In the genomic region with DNA sequence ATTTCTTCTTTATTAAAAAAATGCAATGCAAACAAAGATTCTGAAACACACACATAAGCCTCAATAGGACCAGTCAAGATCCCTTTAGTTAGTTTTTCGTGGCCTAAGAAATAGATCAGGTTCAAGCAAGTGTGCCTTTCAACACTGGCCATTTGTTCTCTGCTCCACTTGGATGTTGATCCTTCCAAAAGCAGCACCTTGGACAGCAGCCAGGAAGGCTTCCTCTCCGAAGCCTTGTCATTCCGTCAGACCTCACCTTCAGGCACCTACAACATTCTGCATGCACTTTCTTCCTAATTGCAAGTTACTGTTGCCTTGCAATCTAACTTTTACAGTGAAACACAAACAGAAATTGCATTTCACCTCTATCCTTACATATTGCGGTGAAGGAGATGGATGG, we compare ENCODE assay signal across 9 cellular contexts.
DNase-seq lines count a peak whose midpoint lies in the region; TF ChIP-seq lines count a peak whose summit lies in the region.
"Had no signal": no experiment of that assay in that cellular context is flagged by ENCODE, and none has a peak within 500 bp of the region (broad histone marks: within the 10 kb centered on the region; RNA-seq: fewer than 3 reads in every experiment).

No MANE protein-coding gene starts in this region.

- H3K27ac Mint-ChIP-seq in HFFc6, result no peak overlapping the region
- H3K27ac Mint-ChIP-seq: activated naive CD4-positive, alpha-beta T cell treated with anti-CD3 and anti-CD28 coated beads, Interleukin-2, amount 50 U/mL, for 72 hours had no signal

- H3K9me3 Mint-ChIP-seq in HFFc6, result no peaks in the 10 kb centered on the region

- no peak overlapping the region for H3K27ac ChIP-seq in SJCRH30
- H3K27ac ChIP-seq in fibroblast of lung (ENCODE audit: insufficient read depth, low read length), result no peak overlapping the region

- DNase-seq in SIG-M5 treated with dmso at 0.1 percent for 504 hours (lab: John Stamatoyannopoulos, UW; ENCODE audit: unreplicated experiment) (peak; percentile 56), SIG-M5 (lab: John Stamatoyannopoulos, UW) (no peak), SJCRH30 (peak; percentile 24 to 60), fibroblast of lung (ENCODE audit: low read depth in 2 of 2) (peak; percentile 19 to 32), renal cortical epithelial cell (ENCODE audit: low read depth) (peak; percentile 39), hippocampal formation (lab: John Stamatoyannopoulos, UW) (no peak), HFFc6 (no peak), DMS79 (lab: John Stamatoyannopoulos, UW) (no peak)

- no peaks in the 10 kb centered on the region for H3K9me3 ChIP-seq in SJCRH30 (replicated peaks)
- no peaks in the 10 kb centered on the region for H3K9me3 ChIP-seq in fibroblast of lung (ENCODE audit: control insufficient read depth, insufficient read depth, low read depth, low read length)

- no peaks in the 10 kb centered on the region for H3K27me3 ChIP-seq in SJCRH30
- no peaks in the 10 kb centered on the region for H3K27me3 ChIP-seq in fibroblast of lung (ENCODE audit: control insufficient read depth, insufficient read depth, low read length)

- H2AFZ ChIP-seq in fibroblast of lung (ENCODE audit: low read length), result no peak overlapping the region

- no peaks in the 10 kb centered on the region for H3K79me2 ChIP-seq in fibroblast of lung (ENCODE audit: control insufficient read depth, insufficient read depth, low read length)

- H3K36me3 Mint-ChIP-seq in HFFc6 (ENCODE audit: low read depth), result no peaks in the 10 kb centered on the region
- H3K36me3 Mint-ChIP-seq: activated naive CD4-positive, alpha-beta T cell treated with anti-CD3 and anti-CD28 coated beads, Interleukin-2, amount 50 U/mL, for 72 hours had no signal

- H3K4me1 ChIP-seq in SJCRH30 (no peaks in the 10 kb centered on the region), fibroblast of lung (ENCODE audit: control insufficient read depth, extremely low read depth, insufficient read depth, low read length) (no peaks in the 10 kb centered on the region)

- no peak overlapping the region for H3K9ac ChIP-seq in fibroblast of lung (ENCODE audit: insufficient read depth, low read length)

- no peak overlapping the region for H3K4me2 ChIP-seq in fibroblast of lung (ENCODE audit: extremely low read depth, insufficient read depth, low read length)

- no peak overlapping the region for H3K4me3 Mint-ChIP-seq in HFFc6

- H3K36me3 ChIP-seq in SJCRH30 (no peaks in the 10 kb centered on the region), fibroblast of lung (ENCODE audit: control insufficient read depth, insufficient read depth, low read length) (no peaks in the 10 kb centered on the region)

- no peak overlapping the region for H3K4me3 ChIP-seq in SJCRH30
- H3K4me3 ChIP-seq in fibroblast of lung (replicated peaks in 1 of 4; ENCODE audit: control extremely low read depth in 1 of 4, insufficient read depth in 1 of 4, low read depth in 3 of 4, low read length in 4 of 4), result no peak overlapping the region

- TF ChIP-seq CTCF in fibroblast of lung (conservative IDR thresholded peaks at IDR 0.05 in 1 of 2, IDR thresholded peaks at IDR 0.05 in 1 of 2; ENCODE audit: low read depth in 1 of 2, low read length in 2 of 2), result no peak
- no peak for TF ChIP-seq CTCF in HFFc6 (IDR thresholded peaks at IDR 0.05)

- H4K20me1 ChIP-seq in fibroblast of lung (ENCODE audit: control insufficient read depth, extremely low read depth, insufficient read depth, low read length), result no peaks in the 10 kb centered on the region

- H3K4me1 Mint-ChIP-seq in HFFc6 (ENCODE audit: low read depth), result peaks cover 9% of the 10 kb centered on the region; the same call in 1 of the 2 replicates

- peaks cover 4% of the 10 kb centered on the region for H3K27me3 Mint-ChIP-seq in HFFc6 (ENCODE audit: insufficient read depth)

Comparison
In these comparisons a context has a peak if more than half of its experiments do, and no peak if none do; other contexts are left out.
1. DNase-seq: peak in SIG-M5 treated with dmso at 0.1 percent for 504 hours (single experiment), SJCRH30 (2 of 2), fibroblast of lung (2 of 2) and renal cortical epithelial cell (single experiment); none in SIG-M5 (single experiment), hippocampal formation (0 of 2), HFFc6 (single experiment) and DMS79 (single experiment).